In the genomic region with DNA sequence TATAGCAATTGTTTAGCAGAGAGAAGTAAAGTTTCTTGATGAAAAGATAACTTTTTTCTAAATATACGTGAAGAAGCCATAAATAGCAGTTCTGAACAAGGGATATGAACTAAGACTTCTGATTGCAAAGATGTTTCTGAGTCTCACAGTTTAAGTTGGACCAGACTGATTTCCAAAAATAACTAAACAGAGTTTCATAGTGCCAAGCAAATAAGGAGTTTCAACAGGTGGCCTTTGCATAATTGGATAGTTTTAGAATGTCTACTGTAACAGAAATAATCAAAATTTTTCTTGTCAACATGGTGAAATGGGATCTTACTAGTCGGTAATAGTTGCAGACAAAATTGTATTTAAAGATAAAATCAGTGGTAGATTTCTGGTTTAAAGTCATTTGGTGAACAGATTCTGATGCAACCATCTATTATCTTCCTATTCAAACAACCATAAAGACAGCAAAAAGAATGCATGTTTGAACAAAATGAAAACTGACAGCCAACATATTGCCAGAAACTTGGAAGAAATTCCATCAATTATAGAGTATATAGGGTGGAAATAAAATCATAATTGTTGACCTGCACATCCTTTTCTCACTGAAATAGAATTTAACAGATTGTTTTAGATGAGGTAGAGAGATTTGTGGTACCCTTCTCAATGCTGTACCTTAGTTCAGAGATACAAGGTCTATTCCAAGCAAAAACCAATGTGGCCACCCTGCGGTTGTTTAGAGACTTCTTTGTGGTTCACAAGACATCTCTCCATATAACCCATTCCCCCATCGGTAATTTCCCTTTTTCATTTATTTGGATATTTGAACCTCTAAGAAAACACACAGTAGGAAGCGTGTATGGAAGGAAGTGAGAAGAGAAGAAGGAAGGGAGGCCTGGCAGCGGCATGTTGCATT, we compare ENCODE assay signal across 28 cellular contexts.
DNase-seq lines count a peak whose midpoint lies in the region; ATAC-seq, FAIRE-seq and TF ChIP-seq lines count a peak whose summit lies in the region.
"Had no signal": no experiment of that assay in that cellular context is flagged by ENCODE, and none has a peak within 500 bp of the region (broad histone marks: within the 10 kb centered on the region; RNA-seq: fewer than 3 reads in every experiment).

No MANE protein-coding gene starts in this region.

- H3K4me1 Mint-ChIP-seq in activated T-helper 17 cell treated with anti-CD3 and anti-CD28 coated beads, Interleukin-2, amount 50 U/mL, for 72 hours: no peaks in the 10 kb centered on the region
- H3K4me1 Mint-ChIP-seq: brain; immature natural killer cell; stimulated activated naive B cell treated with anti-CD40 and anti-IgM and Interleukin-4, amounts not matched to agents 10 μg/mL and 1 μg/mL and 100 μg/mL, for 72 hours; T-helper 17 cell had no signal

- no peaks in the 10 kb centered on the region for H3K36me3 ChIP-seq in thyroid gland
- H3K36me3 ChIP-seq: adrenal gland, suprapubic skin had no signal

- H3K27ac ChIP-seq in thyroid gland: no peak overlapping the region
- H3K27ac ChIP-seq: adrenal gland, psoas muscle, SK-N-MC, suprapubic skin had no signal

- no peak overlapping the region for H3K27ac Mint-ChIP-seq in activated T-helper 17 cell treated with anti-CD3 and anti-CD28 coated beads, Interleukin-2, amount 50 U/mL, for 72 hours
- H3K27ac Mint-ChIP-seq: brain; immature natural killer cell; stimulated activated naive B cell treated with anti-CD40 and anti-IgM and Interleukin-4, amounts not matched to agents 10 μg/mL and 1 μg/mL and 100 μg/mL, for 72 hours; T-helper 17 cell had no signal

- no peaks in the 10 kb centered on the region for H3K9me3 Mint-ChIP-seq in activated T-helper 17 cell treated with anti-CD3 and anti-CD28 coated beads, Interleukin-2, amount 50 U/mL, for 72 hours
- H3K9me3 Mint-ChIP-seq: immature natural killer cell had no signal

- DNase-seq in GM12865 (ENCODE audit: low read depth) (peak; percentile 34), GM19239 (ENCODE audit: insufficient read length, low spot score) (no peak), M059J (ENCODE audit: low read depth) (peak; percentile 11), thyroid gland (no peak), NCI-H69 (lab: John Stamatoyannopoulos, UW) (no peak), ACHN (no peak)
- DNase-seq: activated CD4-positive, alpha-beta T cell treated with anti-CD3 and anti-CD28 coated beads for 1 hour; activated naive CD4-positive, alpha-beta T cell; activated T-cell treated with anti-CD3 and anti-CD28 coated beads, Interleukin-2, amount 50 U/mL, for 1 hour; adrenal gland; C1 segment of cervical spinal cord; cerebellar nuclear complex; DND-41; hypothalamus; immature natural killer cell; mesendoderm; NCI-H1105; NCI-H1930; nucleus accumbens; psoas muscle; stimulated activated naive B cell treated with anti-CD40 and anti-IgM and Interleukin-4, amounts not matched to agents 10 μg/mL and 1 μg/mL and 100 μg/mL, for 72 hours; T-helper 17 cell had no signal

- no peaks in the 10 kb centered on the region for H3K9me3 ChIP-seq in thyroid gland
- H3K9me3 ChIP-seq: adrenal gland had no signal

- peak overlapping the region; percentile 19 for H3K4me3 Mint-ChIP-seq in activated T-helper 17 cell treated with anti-CD3 and anti-CD28 coated beads, Interleukin-2, amount 50 U/mL, for 72 hours
- H3K4me3 Mint-ChIP-seq: immature natural killer cell; stimulated activated naive B cell treated with anti-CD40 and anti-IgM and Interleukin-4, amounts not matched to agents 10 μg/mL and 1 μg/mL and 100 μg/mL, for 72 hours; T-helper 17 cell had no signal

- no peak for TF ChIP-seq POLR2A in thyroid gland (IDR thresholded peaks at IDR 0.05)

- intact Hi-C loops in thyroid gland (cut with DNase I): no loop called here

- 0 out of 2 replicates have a peak overlapping the region, but pooled peaks have one; percentile 34 for H3K4me3 ChIP-seq in GM12865 (ENCODE audit: low read depth, low read length)
- no peak overlapping the region for H3K4me3 ChIP-seq in thyroid gland (replicated peaks in 1 of 3)
- H3K4me3 ChIP-seq: adrenal gland, psoas muscle, SK-N-MC, suprapubic skin had no signal

- in situ Hi-C loops in ACHN (cut with HindIII; ENCODE audit: low pct_ligation_motif_present, low pct_unique_long_range_greater_than_20kb, low sequenced_read_pairs): no loop called here

- WGBS in thyroid gland, 2 donors: 83 to 91% methylated on average over 6 of the region's 6 CpGs

- no peaks in the 10 kb centered on the region for H3K27me3 ChIP-seq in thyroid gland
- H3K27me3 ChIP-seq: adrenal gland, suprapubic skin had no signal

- no peak for ATAC-seq in activated T-helper 17 cell treated with anti-CD3 and anti-CD28 coated beads, Interleukin-2, amount 50 U/mL, for 72 hours (replicated peaks)
- no peak for ATAC-seq in HG02840 (IDR thresholded peaks at IDR 0.05; ENCODE audit: low FRiP score, unreplicated experiment)
- ATAC-seq: psoas muscle; stimulated activated naive B cell treated with anti-CD40 and anti-IgM and Interleukin-4, amounts not matched to agents 10 μg/mL and 1 μg/mL and 100 μg/mL, for 72 hours; T-helper 17 cell had no signal

- peak; percentile 59 for FAIRE-seq in GM19239 (lab: Jason Lieb, UNC)
- FAIRE-seq: endothelial cell of umbilical vein had no signal

- TF ChIP-seq CTCF in GM12865 (IDR thresholded peaks at IDR 0.05; ENCODE audit: insufficient read depth, low read depth, low read length, missing control alignments) (no peak), thyroid gland (IDR thresholded peaks at IDR 0.05) (no peak)

- H3K27me3 Mint-ChIP-seq in activated T-helper 17 cell treated with anti-CD3 and anti-CD28 coated beads, Interleukin-2, amount 50 U/mL, for 72 hours: peaks cover 5% of the 10 kb centered on the region
- H3K27me3 Mint-ChIP-seq: brain had no signal

- H3K36me3 Mint-ChIP-seq in activated T-helper 17 cell treated with anti-CD3 and anti-CD28 coated beads, Interleukin-2, amount 50 U/mL, for 72 hours (ENCODE audit: low read depth): no peaks in the 10 kb centered on the region
- H3K36me3 Mint-ChIP-seq: brain, immature natural killer cell had no signal

- H3K4me1 ChIP-seq in thyroid gland: no peaks in the 10 kb centered on the region
- H3K4me1 ChIP-seq: adrenal gland, psoas muscle, suprapubic skin had no signal

Comparison
In these comparisons a context has a peak if more than half of its experiments do, and no peak if none do; other contexts are left out.
1. DNase-seq: peak in GM12865 (single experiment) and M059J (single experiment); none in GM19239 (single experiment), thyroid gland (0 of 2), NCI-H69 (single experiment) and ACHN (single experiment).